ENCODE assay signal across 1 cellular context in the genomic region with DNA sequence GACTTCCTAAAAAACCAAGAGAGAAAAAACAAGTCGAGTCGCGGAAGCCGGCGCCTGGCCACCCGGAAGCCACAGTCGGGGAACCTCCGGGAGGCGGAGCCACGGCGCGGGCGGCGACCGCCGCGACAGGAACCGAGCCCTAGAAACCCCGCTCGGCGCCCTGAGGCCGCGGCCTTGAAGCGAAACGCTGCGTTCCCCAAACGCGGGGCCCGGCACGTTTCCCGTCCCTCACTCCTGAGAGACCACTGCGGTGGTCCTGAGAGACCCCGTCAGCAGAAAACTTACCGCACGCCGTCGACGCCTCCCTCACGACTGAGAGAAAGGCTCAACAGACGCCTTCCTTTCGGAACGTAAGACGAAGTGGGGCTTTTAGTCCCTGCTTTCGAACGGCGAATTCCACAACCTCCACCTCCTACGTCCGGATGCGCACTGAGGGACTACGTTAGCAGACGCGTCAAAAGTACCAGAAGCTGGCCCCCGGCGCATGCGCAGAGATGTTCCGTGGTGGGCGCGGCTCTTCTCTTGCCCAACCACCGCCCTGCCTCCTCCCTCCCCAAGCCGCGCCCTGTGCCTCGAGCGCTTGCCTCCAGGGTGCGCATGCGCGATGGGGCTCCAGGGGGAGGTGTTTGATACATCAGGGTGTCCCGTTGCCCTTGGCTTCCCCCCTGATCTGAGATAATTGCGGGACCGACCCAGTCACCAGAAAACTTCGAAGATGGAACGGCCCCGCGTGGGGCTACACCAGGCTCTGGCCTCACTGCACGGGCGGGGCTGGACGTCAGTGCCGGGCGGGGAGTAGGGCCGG.
TF ChIP-seq lines count a peak whose summit lies in the region.

Gene RSRP1 (minus strand): TSS at position 431 of the 805 bp plus-strand sequence. CDS start 491 bp downstream, outside the sequence.

TF ChIP-seq in K562, 482 proteins besides CTCF, POLR2A, EP300 and RAD21 (continued from another document and continues in another):
- TF ChIP-seq SNRNP70 (optimal IDR thresholded peaks at IDR 0.05; ENCODE audit: low read depth, low read length), result no peak
- peak; percentile 56; the same call in 1 of the 2 replicates for TF ChIP-seq ZSCAN29 (IDR thresholded peaks at IDR 0.05)
- no peak for TF ChIP-seq BRCA1 (IDR thresholded peaks at IDR 0.05)
- 0 out of 2 replicates have a peak, but pooled peaks have one; percentile 0 for TF ChIP-seq BRCA1 (CRISPR knock-in tag; IDR thresholded peaks at IDR 0.05)
- no peak for TF ChIP-seq ZNF780A (CRISPR knock-in tag; IDR thresholded peaks at IDR 0.05)
- TF ChIP-seq SMAD1 (IDR thresholded peaks at IDR 0.05; ENCODE audit: low read depth, low read length, partially characterized antibody), result peak; percentile 91
- no peak for TF ChIP-seq FOS (IDR thresholded peaks at IDR 0.05; ENCODE audit: extremely low read depth, insufficient read length)
- peak; percentile 95 for TF ChIP-seq ELF1 (tag; IDR thresholded peaks at IDR 0.05)
- TF ChIP-seq U2AF1 (optimal IDR thresholded peaks at IDR 0.05; ENCODE audit: low read depth, low read length), result peak; percentile 24
- TF ChIP-seq THRB (CRISPR knock-in tag; conservative IDR thresholded peaks at IDR 0.05), result peak; percentile 95
- TF ChIP-seq, protein P1, sequence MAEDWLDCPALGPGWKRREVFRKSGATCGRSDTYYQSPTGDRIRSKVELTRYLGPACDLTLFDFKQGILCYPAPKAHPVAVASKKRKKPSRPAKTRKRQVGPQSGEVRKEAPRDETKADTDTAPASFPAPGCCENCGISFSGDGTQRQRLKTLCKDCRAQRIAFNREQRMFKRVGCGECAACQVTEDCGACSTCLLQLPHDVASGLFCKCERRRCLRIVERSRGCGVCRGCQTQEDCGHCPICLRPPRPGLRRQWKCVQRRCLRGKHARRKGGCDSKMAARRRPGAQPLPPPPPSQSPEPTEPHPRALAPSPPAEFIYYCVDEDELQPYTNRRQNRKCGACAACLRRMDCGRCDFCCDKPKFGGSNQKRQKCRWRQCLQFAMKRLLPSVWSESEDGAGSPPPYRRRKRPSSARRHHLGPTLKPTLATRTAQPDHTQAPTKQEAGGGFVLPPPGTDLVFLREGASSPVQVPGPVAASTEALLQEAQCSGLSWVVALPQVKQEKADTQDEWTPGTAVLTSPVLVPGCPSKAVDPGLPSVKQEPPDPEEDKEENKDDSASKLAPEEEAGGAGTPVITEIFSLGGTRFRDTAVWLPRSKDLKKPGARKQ (CRISPR knock-in tag; IDR thresholded peaks at IDR 0.05), result no peak
- TF ChIP-seq, protein P2, sequence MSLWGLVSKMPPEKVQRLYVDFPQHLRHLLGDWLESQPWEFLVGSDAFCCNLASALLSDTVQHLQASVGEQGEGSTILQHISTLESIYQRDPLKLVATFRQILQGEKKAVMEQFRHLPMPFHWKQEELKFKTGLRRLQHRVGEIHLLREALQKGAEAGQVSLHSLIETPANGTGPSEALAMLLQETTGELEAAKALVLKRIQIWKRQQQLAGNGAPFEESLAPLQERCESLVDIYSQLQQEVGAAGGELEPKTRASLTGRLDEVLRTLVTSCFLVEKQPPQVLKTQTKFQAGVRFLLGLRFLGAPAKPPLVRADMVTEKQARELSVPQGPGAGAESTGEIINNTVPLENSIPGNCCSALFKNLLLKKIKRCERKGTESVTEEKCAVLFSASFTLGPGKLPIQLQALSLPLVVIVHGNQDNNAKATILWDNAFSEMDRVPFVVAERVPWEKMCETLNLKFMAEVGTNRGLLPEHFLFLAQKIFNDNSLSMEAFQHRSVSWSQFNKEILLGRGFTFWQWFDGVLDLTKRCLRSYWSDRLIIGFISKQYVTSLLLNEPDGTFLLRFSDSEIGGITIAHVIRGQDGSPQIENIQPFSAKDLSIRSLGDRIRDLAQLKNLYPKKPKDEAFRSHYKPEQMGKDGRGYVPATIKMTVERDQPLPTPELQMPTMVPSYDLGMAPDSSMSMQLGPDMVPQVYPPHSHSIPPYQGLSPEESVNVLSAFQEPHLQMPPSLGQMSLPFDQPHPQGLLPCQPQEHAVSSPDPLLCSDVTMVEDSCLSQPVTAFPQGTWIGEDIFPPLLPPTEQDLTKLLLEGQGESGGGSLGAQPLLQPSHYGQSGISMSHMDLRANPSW (CRISPR knock-in tag; IDR thresholded peaks at IDR 0.05), result no peak
- TF ChIP-seq, protein P3, sequence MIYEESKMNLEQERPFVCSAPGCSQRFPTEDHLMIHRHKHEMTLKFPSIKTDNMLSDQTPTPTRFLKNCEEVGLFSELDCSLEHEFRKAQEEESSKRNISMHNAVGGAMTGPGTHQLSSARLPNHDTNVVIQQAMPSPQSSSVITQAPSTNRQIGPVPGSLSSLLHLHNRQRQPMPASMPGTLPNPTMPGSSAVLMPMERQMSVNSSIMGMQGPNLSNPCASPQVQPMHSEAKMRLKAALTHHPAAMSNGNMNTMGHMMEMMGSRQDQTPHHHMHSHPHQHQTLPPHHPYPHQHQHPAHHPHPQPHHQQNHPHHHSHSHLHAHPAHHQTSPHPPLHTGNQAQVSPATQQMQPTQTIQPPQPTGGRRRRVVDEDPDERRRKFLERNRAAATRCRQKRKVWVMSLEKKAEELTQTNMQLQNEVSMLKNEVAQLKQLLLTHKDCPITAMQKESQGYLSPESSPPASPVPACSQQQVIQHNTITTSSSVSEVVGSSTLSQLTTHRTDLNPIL (CRISPR knock-in tag; IDR thresholded peaks at IDR 0.05), result 0 out of 2 replicates have a peak, but pooled peaks have one; percentile 60
- peak; percentile 94 for TF ChIP-seq TAF9B (IDR thresholded peaks at IDR 0.05; ENCODE audit: partially characterized antibody)
- no peak for TF ChIP-seq MYBL2 (IDR thresholded peaks at IDR 0.05; ENCODE audit: low read depth)
- TF ChIP-seq MYBL2 (CRISPR knock-in tag; IDR thresholded peaks at IDR 0.05; ENCODE audit: borderline replicate concordance), result peak; percentile 24; the same call in 1 of the 2 replicates
- TF ChIP-seq BACH1 (tag; IDR thresholded peaks at IDR 0.05), result no peak
- TF ChIP-seq SMAD4 (CRISPR knock-in tag; conservative IDR thresholded peaks at IDR 0.05), result peak; percentile 67
- TF ChIP-seq, protein P4, sequence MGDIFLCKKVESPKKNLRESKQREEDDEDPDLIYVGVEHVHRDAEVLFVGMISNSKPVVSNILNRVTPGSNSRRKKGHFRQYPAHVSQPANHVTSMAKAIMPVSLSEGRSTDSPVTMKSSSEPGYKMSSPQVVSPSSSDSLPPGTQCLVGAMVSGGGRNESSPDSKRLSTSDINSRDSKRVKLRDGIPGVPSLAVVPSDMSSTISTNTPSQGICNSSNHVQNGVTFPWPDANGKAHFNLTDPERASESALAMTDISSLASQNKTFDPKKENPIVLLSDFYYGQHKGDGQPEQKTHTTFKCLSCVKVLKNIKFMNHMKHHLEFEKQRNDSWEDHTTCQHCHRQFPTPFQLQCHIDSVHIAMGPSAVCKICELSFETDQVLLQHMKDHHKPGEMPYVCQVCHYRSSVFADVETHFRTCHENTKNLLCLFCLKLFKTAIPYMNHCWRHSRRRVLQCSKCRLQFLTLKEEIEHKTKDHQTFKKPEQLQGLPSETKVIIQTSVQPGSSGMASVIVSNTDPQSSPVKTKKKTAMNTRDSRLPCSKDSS (IDR thresholded peaks at IDR 0.05; ENCODE audit: low read depth, partially characterized antibody), result no peak
- TF ChIP-seq MBD2 (IDR thresholded peaks at IDR 0.05; ENCODE audit: borderline replicate concordance, low read depth), result peak; percentile 89
- TF ChIP-seq TCFL5 (CRISPR knock-in tag; conservative IDR thresholded peaks at IDR 0.05), result 0 out of 2 replicates have a peak, but pooled peaks have one; percentile 8
- peak; percentile 54; the same call in 1 of the 2 replicates for TF ChIP-seq ZNF324 (CRISPR knock-in tag; IDR thresholded peaks at IDR 0.05)
- peak; percentile 75; the same call in 1 of the 2 replicates for TF ChIP-seq ZC3H11A (IDR thresholded peaks at IDR 0.05; ENCODE audit: low read depth, low read length)
- peak in 1 of 2 experiments; percentile 57; a peak in 1 of 4 replicates for TF ChIP-seq ETV6 (IDR thresholded peaks at IDR 0.05; ENCODE audit: borderline replicate concordance in 1 of 2, low read depth in 2 of 2, low read length in 1 of 2)
- TF ChIP-seq ETV6 (CRISPR knock-in tag; IDR thresholded peaks at IDR 0.05; ENCODE audit: borderline replicate concordance), result no peak
- no peak for TF ChIP-seq KDM1A (IDR thresholded peaks at IDR 0.05)
- no peak for TF ChIP-seq PPARD (CRISPR knock-in tag; IDR thresholded peaks at IDR 0.05)
- peak; percentile 74 for TF ChIP-seq ZNF436 (CRISPR knock-in tag; IDR thresholded peaks at IDR 0.05)
- peak; percentile 83; the same call in 1 of the 2 replicates for TF ChIP-seq MTA1 (IDR thresholded peaks at IDR 0.05; ENCODE audit: borderline replicate concordance)
- TF ChIP-seq SIRT6 (IDR thresholded peaks at IDR 0.05; ENCODE audit: low read depth, low read length), result no peak
- TF ChIP-seq GTF2A2 (tag; IDR thresholded peaks at IDR 0.05), result no peak
- TF ChIP-seq ZBTB33 (CRISPR knock-in tag; IDR thresholded peaks at IDR 0.05), result no peak
- TF ChIP-seq, protein P5, sequence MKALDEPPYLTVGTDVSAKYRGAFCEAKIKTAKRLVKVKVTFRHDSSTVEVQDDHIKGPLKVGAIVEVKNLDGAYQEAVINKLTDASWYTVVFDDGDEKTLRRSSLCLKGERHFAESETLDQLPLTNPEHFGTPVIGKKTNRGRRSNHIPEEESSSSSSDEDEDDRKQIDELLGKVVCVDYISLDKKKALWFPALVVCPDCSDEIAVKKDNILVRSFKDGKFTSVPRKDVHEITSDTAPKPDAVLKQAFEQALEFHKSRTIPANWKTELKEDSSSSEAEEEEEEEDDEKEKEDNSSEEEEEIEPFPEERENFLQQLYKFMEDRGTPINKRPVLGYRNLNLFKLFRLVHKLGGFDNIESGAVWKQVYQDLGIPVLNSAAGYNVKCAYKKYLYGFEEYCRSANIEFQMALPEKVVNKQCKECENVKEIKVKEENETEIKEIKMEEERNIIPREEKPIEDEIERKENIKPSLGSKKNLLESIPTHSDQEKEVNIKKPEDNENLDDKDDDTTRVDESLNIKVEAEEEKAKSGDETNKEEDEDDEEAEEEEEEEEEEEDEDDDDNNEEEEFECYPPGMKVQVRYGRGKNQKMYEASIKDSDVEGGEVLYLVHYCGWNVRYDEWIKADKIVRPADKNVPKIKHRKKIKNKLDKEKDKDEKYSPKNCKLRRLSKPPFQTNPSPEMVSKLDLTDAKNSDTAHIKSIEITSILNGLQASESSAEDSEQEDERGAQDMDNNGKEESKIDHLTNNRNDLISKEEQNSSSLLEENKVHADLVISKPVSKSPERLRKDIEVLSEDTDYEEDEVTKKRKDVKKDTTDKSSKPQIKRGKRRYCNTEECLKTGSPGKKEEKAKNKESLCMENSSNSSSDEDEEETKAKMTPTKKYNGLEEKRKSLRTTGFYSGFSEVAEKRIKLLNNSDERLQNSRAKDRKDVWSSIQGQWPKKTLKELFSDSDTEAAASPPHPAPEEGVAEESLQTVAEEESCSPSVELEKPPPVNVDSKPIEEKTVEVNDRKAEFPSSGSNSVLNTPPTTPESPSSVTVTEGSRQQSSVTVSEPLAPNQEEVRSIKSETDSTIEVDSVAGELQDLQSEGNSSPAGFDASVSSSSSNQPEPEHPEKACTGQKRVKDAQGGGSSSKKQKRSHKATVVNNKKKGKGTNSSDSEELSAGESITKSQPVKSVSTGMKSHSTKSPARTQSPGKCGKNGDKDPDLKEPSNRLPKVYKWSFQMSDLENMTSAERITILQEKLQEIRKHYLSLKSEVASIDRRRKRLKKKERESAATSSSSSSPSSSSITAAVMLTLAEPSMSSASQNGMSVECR (CRISPR knock-in tag; IDR thresholded peaks at IDR 0.05), result peak; percentile 80; the same call in 1 of the 2 replicates
- TF ChIP-seq HNRNPH1 (optimal IDR thresholded peaks at IDR 0.05; ENCODE audit: low read depth, low read length), result no peak
- TF ChIP-seq EHMT2 (IDR thresholded peaks at IDR 0.05), result no peak
- TF ChIP-seq PURB (CRISPR knock-in tag; IDR thresholded peaks at IDR 0.05; ENCODE audit: low read depth), result no peak
- peak; percentile 96 for TF ChIP-seq GTF2E2 (tag; IDR thresholded peaks at IDR 0.05)
- TF ChIP-seq KAT7 (CRISPR knock-in tag; IDR thresholded peaks at IDR 0.05; ENCODE audit: borderline replicate concordance), result peak; percentile 89; the same call in 1 of the 2 replicates
- peak; percentile 85 to 88 for TF ChIP-seq MNT (conservative IDR thresholded peaks at IDR 0.05)
- peak; percentile 95 for TF ChIP-seq OTX1 (CRISPR knock-in tag; IDR thresholded peaks at IDR 0.05)
- TF ChIP-seq ZNF79 (CRISPR knock-in tag; IDR thresholded peaks at IDR 0.05; ENCODE audit: low read depth), result no peak
- peak; percentile 56 to 76; a peak in 3 of 4 replicates for TF ChIP-seq FOXK2 (conservative IDR thresholded peaks at IDR 0.05 in 1 of 2, IDR thresholded peaks at IDR 0.05 in 1 of 2; ENCODE audit: low read depth in 2 of 2)
- TF ChIP-seq, protein P6, sequence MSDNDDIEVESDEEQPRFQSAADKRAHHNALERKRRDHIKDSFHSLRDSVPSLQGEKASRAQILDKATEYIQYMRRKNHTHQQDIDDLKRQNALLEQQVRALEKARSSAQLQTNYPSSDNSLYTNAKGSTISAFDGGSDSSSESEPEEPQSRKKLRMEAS (CRISPR knock-in tag; IDR thresholded peaks at IDR 0.05), result peak; percentile 45; the same call in 1 of the 2 replicates
